1 cellular context compared by ENCODE assay signal in the genomic region with DNA sequence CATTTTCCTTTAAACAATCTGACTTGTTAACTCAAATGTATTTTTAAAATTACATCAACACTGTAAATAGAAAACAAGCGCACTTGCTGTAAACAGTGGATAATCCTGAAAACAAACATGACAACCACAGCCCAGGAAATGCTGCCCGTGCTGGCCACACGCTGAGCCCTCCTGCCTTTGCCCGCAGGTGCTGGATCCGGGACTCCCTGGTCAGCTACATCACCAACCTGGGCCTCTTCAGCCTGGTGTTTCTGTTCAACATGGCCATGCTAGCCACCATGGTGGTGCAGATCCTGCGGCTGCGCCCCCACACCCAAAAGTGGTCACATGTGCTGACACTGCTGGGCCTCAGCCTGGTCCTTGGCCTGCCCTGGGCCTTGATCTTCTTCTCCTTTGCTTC.
TF ChIP-seq lines count a peak whose summit lies in the region.

No MANE protein-coding gene starts in this region.

TF ChIP-seq in IMR-90, 13 proteins besides CTCF, POLR2A, EP300 and RAD21:
- TF ChIP-seq MAFK (IDR thresholded peaks at IDR 0.05; ENCODE audit: low read depth, low read length): no peak
- TF ChIP-seq CEBPB (IDR thresholded peaks at IDR 0.05; ENCODE audit: low read depth, low read length): no peak
- TF ChIP-seq MAZ (IDR thresholded peaks at IDR 0.05; ENCODE audit: borderline replicate concordance, low read depth, low read length): no peak
- no peak for TF ChIP-seq FOS (IDR thresholded peaks at IDR 0.05; ENCODE audit: low read depth, low read length)
- TF ChIP-seq SMC3 (IDR thresholded peaks at IDR 0.05; ENCODE audit: low read depth, low read length): no peak
- no peak for TF ChIP-seq NFE2L2 (IDR thresholded peaks at IDR 0.05; ENCODE audit: low read depth, low read length)
- TF ChIP-seq CHD1 (IDR thresholded peaks at IDR 0.05; ENCODE audit: low read depth, low read length): no peak
- TF ChIP-seq, protein P1, sequence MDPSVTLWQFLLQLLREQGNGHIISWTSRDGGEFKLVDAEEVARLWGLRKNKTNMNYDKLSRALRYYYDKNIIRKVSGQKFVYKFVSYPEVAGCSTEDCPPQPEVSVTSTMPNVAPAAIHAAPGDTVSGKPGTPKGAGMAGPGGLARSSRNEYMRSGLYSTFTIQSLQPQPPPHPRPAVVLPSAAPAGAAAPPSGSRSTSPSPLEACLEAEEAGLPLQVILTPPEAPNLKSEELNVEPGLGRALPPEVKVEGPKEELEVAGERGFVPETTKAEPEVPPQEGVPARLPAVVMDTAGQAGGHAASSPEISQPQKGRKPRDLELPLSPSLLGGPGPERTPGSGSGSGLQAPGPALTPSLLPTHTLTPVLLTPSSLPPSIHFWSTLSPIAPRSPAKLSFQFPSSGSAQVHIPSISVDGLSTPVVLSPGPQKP (IDR thresholded peaks at IDR 0.05; ENCODE audit: borderline replicate concordance, low read depth, low read length): no peak
- TF ChIP-seq RFX5 (IDR thresholded peaks at IDR 0.05; ENCODE audit: low read depth, low read length): no peak
- TF ChIP-seq RCOR1 (IDR thresholded peaks at IDR 0.05; ENCODE audit: insufficient replicate concordance, low read length): no peak
- TF ChIP-seq BHLHE40 (IDR thresholded peaks at IDR 0.05; ENCODE audit: low read depth, low read length): no peak
- TF ChIP-seq, protein P2, sequence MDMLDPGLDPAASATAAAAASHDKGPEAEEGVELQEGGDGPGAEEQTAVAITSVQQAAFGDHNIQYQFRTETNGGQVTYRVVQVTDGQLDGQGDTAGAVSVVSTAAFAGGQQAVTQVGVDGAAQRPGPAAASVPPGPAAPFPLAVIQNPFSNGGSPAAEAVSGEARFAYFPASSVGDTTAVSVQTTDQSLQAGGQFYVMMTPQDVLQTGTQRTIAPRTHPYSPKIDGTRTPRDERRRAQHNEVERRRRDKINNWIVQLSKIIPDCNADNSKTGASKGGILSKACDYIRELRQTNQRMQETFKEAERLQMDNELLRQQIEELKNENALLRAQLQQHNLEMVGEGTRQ (IDR thresholded peaks at IDR 0.05; ENCODE audit: low read depth, low read length): no peak
- TF ChIP-seq MXI1 (IDR thresholded peaks at IDR 0.05; ENCODE audit: borderline replicate concordance, low read depth, low read length): no peak
